Comparison of ENCODE assay signal across 9 cellular contexts in the genomic region with DNA sequence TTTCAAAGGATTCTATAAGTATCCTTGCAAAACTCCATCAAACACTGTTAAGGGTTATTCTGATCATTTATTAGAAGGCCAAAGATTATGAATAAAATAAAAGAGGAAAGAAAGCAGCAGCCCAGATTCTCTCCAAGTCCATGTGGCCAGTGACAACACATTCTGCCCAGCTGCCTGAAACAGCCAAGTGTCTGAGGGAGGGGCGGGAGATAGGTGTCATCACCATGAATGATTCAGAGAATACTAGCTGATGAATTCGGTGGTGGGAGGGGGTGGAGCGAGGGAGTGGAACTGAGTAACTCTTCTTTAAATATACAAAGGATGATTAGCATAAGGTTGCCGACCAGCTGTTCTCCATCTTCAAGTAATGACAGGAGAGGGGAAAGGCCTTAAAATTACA. TPM values are rescaled to one million over a fixed set of nuclear protein-coding genes. Genes with fewer than 3 reads are reported as not detected.
DNase-seq lines count a peak whose midpoint lies in the region; ATAC-seq lines count a peak whose summit lies in the region.
"Had no signal": no experiment of that assay in that cellular context is flagged by ENCODE, and none has a peak within 500 bp of the region (broad histone marks: within the 10 kb centered on the region; RNA-seq: fewer than 3 reads in every experiment).

No MANE protein-coding gene starts in this region.

- no peak overlapping the region for H3K27ac Mint-ChIP-seq in immature natural killer cell
- H3K27ac Mint-ChIP-seq: neural progenitor cell had no signal

- DNase-seq in Right ventricle myocardium inferior (ENCODE audit: missing footprints) (no peak), cardiac septum (ENCODE audit: low spot score) (no peak), amniotic epithelial cell (ENCODE audit: low read depth) (peak; percentile 94), kidney tubule cell (ENCODE audit: low spot score) (peak; percentile 83), immature natural killer cell (no peak), NCI-H2029 treated with DMSO at 0.1 percent for 48 hours (lab: John Stamatoyannopoulos, UW) (no peak)

- peaks cover 0 to 4% (median 0%) of the 10 kb centered on the region in 3 donors for H3K27me3 Mint-ChIP-seq in immature natural killer cell (ENCODE audit: low read depth in 3 of 3)

- H3K4me1 Mint-ChIP-seq in immature natural killer cell = peaks cover 4 to 10% of the 10 kb centered on the region in 2 donors

- intact Hi-C loops in Right ventricle myocardium inferior (cut with DNase I) (no loop called here), cardiac septum (cut with DNase I) (no loop called here)

- H3K4me3 Mint-ChIP-seq in immature natural killer cell = no peak overlapping the region
- H3K4me3 Mint-ChIP-seq: neural progenitor cell had no signal

- peaks cover 0 to 3% (median 0%) of the 10 kb centered on the region in 6 donors for H3K9me3 Mint-ChIP-seq in immature natural killer cell
- H3K9me3 Mint-ChIP-seq: neural progenitor cell had no signal

- ATAC-seq in Right ventricle myocardium inferior (peak; percentile 31), HG03342 (IDR thresholded peaks at IDR 0.05; ENCODE audit: unreplicated experiment) (no peak), HG03520 (IDR thresholded peaks at IDR 0.05; ENCODE audit: unreplicated experiment) (no peak)

- no peaks in the 10 kb centered on the region for H3K36me3 Mint-ChIP-seq in immature natural killer cell

RNA-seq across cellular contexts. Expression of gene NREP, which starts 21.2 kb away (rescaled TPM):
- 26.2 TPM for total RNA-seq in Right ventricle myocardium inferior
- 24.1 TPM for total RNA-seq in cardiac septum
- polyA plus RNA-seq in immature natural killer cell = 10 to 100 TPM; 12.5 to 20.2 (median 17.6) TPM

Comparison
In these comparisons a context has a peak if more than half of its experiments do, and no peak if none do; other contexts are left out.
1. DNase-seq: peak in amniotic epithelial cell (single experiment) and kidney tubule cell (single experiment); none in Right ventricle myocardium inferior (single experiment), cardiac septum (single experiment), immature natural killer cell (0 of 3) and NCI-H2029 treated with DMSO at 0.1 percent for 48 hours (single experiment).